In the genomic region with DNA sequence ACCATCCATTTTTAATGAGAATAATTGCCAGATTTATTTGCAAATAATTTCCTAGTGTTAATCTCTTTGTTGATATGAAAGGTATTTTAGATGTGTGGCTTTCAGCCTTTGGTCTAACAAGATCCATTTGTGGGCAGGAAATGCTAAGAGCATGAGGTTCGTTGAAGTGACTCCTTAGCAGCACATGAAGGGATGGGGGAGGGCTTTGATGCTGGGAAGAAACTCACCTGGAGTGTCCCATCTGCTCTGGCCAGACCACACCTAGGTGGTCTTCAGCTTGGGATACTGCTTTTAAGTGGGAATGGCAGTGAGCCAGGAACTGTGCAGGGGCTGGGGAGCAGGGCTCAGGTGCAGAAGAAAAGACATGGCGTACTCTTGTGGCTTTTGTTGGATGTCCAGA, we compare ENCODE assay signal across 17 cellular contexts.
"Had no signal": no experiment of that assay in that cellular context is flagged by ENCODE, and none has a peak within 500 bp of the region (broad histone marks: within the 10 kb centered on the region; RNA-seq: fewer than 3 reads in every experiment).

No MANE protein-coding gene starts in this region.

- H3K27ac Mint-ChIP-seq: activated B cell treated with CpG ODN at 0.5 μM for 24 hours; progenitor cell of endocrine pancreas; stimulated activated naive B cell treated with anti-CD40 and anti-IgM and Interleukin-4, amounts not matched to agents 10 μg/mL and 1 μg/mL and 100 μg/mL, for 72 hours; T-helper 1 cell treated with Interleukin-12 subunit alpha and Interleukin-12 subunit beta and Interleukin-4 antibody, amounts not matched to agents 30 μg/mL and 1 μg/mL, for 36 hours had no signal

- ATAC-seq: activated naive CD4-positive, alpha-beta T cell treated with anti-CD3 and anti-CD28 coated beads, Interleukin-2, amount 50 U/mL, for 72 hours; gastroesophageal sphincter; left colon; naive thymus-derived CD8-positive, alpha-beta T cell; right cardiac atrium; stimulated activated naive B cell treated with anti-CD40 and anti-IgM and Interleukin-4, amounts not matched to agents 10 μg/mL and 1 μg/mL and 100 μg/mL, for 72 hours had no signal

- H3K4me3 Mint-ChIP-seq: activated B cell treated with CpG ODN at 0.5 μM for 24 hours; naive thymus-derived CD8-positive, alpha-beta T cell; stimulated activated naive B cell treated with anti-CD40 and anti-IgM and Interleukin-4, amounts not matched to agents 10 μg/mL and 1 μg/mL and 100 μg/mL, for 72 hours; T-helper 1 cell treated with Interleukin-12 subunit alpha and Interleukin-12 subunit beta and Interleukin-4 antibody, amounts not matched to agents 30 μg/mL and 1 μg/mL, for 36 hours had no signal

- H3K4me1 Mint-ChIP-seq: activated B cell treated with CpG ODN at 0.5 μM for 24 hours had no signal

- DNase-seq: activated B cell treated with CpG ODN at 0.5 μM for 24 hours; activated CD4-positive, alpha-beta T cell treated with anti-CD3 and anti-CD28 coated beads, Interleukin-2, amount 50 U/mL, for 1 hour; activated CD8-positive, alpha-beta memory T cell treated with anti-CD3 and anti-CD28 coated beads, Interleukin-2, amount 50 U/mL, for 48 hours; activated effector memory CD4-positive, alpha-beta T cell treated with Interleukin-2 at 50 U/mL for 16 hours; caudate nucleus; cortex of kidney; effector memory CD4-positive, alpha-beta T cell; left colon; naive thymus-derived CD8-positive, alpha-beta T cell; nucleus accumbens; right cardiac atrium; small intestine; stimulated activated naive B cell treated with anti-CD40 and anti-IgM and Interleukin-4, amounts not matched to agents 10 μg/mL and 1 μg/mL and 100 μg/mL, for 72 hours had no signal

- H3K9me3 Mint-ChIP-seq: activated B cell treated with CpG ODN at 0.5 μM for 24 hours; activated naive CD4-positive, alpha-beta T cell treated with anti-CD3 and anti-CD28 coated beads, Interleukin-2, amount 50 U/mL, for 72 hours; naive thymus-derived CD8-positive, alpha-beta T cell; stimulated activated naive B cell treated with anti-CD40 and anti-IgM and Interleukin-4, amounts not matched to agents 10 μg/mL and 1 μg/mL and 100 μg/mL, for 72 hours; T-helper 1 cell treated with Interleukin-12 subunit alpha and Interleukin-12 subunit beta and Interleukin-4 antibody, amounts not matched to agents 30 μg/mL and 1 μg/mL, for 36 hours had no signal

- H3K27me3 Mint-ChIP-seq: activated B cell treated with CpG ODN at 0.5 μM for 24 hours; naive thymus-derived CD8-positive, alpha-beta T cell; progenitor cell of endocrine pancreas; stimulated activated naive B cell treated with anti-CD40 and anti-IgM and Interleukin-4, amounts not matched to agents 10 μg/mL and 1 μg/mL and 100 μg/mL, for 72 hours had no signal
